8 cellular contexts compared by ENCODE assay signal in genomic region chr16:19179890-19180490, GRCh38. TPM values are rescaled to one million over a fixed set of nuclear protein-coding genes. Genes with fewer than 3 reads are reported as not detected.
DNase-seq lines count a peak whose midpoint lies in the region; ATAC-seq and TF ChIP-seq lines count a peak whose summit lies in the region.

No MANE protein-coding gene starts in this region.

- no peaks in the 10 kb centered on the region for H3K36me3 Mint-ChIP-seq in activated CD4-positive, alpha-beta T cell treated with anti-CD3 and anti-CD28 coated beads for 36 hours (ENCODE audit: low read depth)

- no peak overlapping the region for H3K4me3 ChIP-seq in fibroblast of pulmonary artery (replicated peaks; ENCODE audit: low read depth, low read length)

- ATAC-seq in activated CD4-positive, alpha-beta T cell treated with anti-CD3 and anti-CD28 coated beads for 36 hours = peak; percentile 63
- ATAC-seq in omental fat pad (ENCODE audit: low FRiP score) (peak; percentile 39), HG02678 (IDR thresholded peaks at IDR 0.05; ENCODE audit: unreplicated experiment) (no peak), HG03521 (IDR thresholded peaks at IDR 0.05; ENCODE audit: unreplicated experiment) (no peak)

- no peaks in the 10 kb centered on the region for H3K4me1 Mint-ChIP-seq in activated CD4-positive, alpha-beta T cell treated with anti-CD3 and anti-CD28 coated beads for 36 hours

- H3K4me3 Mint-ChIP-seq in activated CD4-positive, alpha-beta T cell treated with anti-CD3 and anti-CD28 coated beads for 36 hours = no peak overlapping the region

- intact Hi-C loops in activated CD4-positive, alpha-beta T cell treated with anti-CD3 and anti-CD28 coated beads for 36 hours (cut with DNase I, micrococcal nuclease) = loop anchor here (1.0 to 5.0 kb wide), 2 partner anchors 93 to 94 kb away; no protein-coding TSS in a partner anchor

- DNase-seq in DMS 273 (lab: John Stamatoyannopoulos, UW; ENCODE audit: unreplicated experiment) (peak; percentile 86), DMS 273 treated with DMSO at 0.1 percent for 48 hours (lab: John Stamatoyannopoulos, UW) (no peak), LHCN-M2 (ENCODE audit: low read depth) (peak; percentile 46), fibroblast of pulmonary artery (ENCODE audit: low read depth) (peak; percentile 52), omental fat pad (ENCODE audit: low spot score) (no peak)
- DNase-seq in activated CD4-positive, alpha-beta T cell treated with anti-CD3 and anti-CD28 coated beads for 36 hours = peak; percentile 72

- no peaks in the 10 kb centered on the region for H3K9me3 Mint-ChIP-seq in activated CD4-positive, alpha-beta T cell treated with anti-CD3 and anti-CD28 coated beads for 36 hours (ENCODE audit: low read depth)

- TF ChIP-seq CTCF in fibroblast of pulmonary artery (IDR thresholded peaks at IDR 0.05; ENCODE audit: low read length, missing control alignments) (peak; percentile 45), omental fat pad (IDR thresholded peaks at IDR 0.05) (no peak)

- CTCF ChIA-PET in activated CD4-positive, alpha-beta T cell treated with anti-CD3 and anti-CD28 coated beads for 36 hours (lab: Charles Lee) = interaction anchor here (0.7 to 5.7 kb wide), 12 partner anchors 10 to 322 kb away, joined by 3 to 49 read pairs (median 4); no protein-coding TSS in a partner anchor

- no peak overlapping the region for H3K27ac Mint-ChIP-seq in activated CD4-positive, alpha-beta T cell treated with anti-CD3 and anti-CD28 coated beads for 36 hours

- POLR2A ChIA-PET in activated CD4-positive, alpha-beta T cell treated with anti-CD3 and anti-CD28 coated beads for 36 hours (lab: Charles Lee) = interaction anchor here (0.9 kb wide), 1 partner anchor 10 kb away, joined by 4 read pairs; no protein-coding TSS in a partner anchor

- peaks cover 10% of the 10 kb centered on the region for H3K27me3 Mint-ChIP-seq in activated CD4-positive, alpha-beta T cell treated with anti-CD3 and anti-CD28 coated beads for 36 hours

RNA-seq across cellular contexts. Expression of gene SYT17, which starts 11.9 kb away (rescaled TPM):
- total RNA-seq in LHCN-M2 (2014; rRNA removed) (0.45 TPM in 1 of 2 replicates, not detected in the other), omental fat pad (10 to 100 TPM in 1 of 4 donors, 1 to 10 TPM in 3; 3.0 to 15.9 (median 7.1) TPM)
- polyA plus RNA-seq in LHCN-M2 (2012) = 0.09 TPM
- total RNA-seq in activated CD4-positive, alpha-beta T cell treated with anti-CD3 and anti-CD28 coated beads for 36 hours = not detected

Comparison
In these comparisons a context has a peak if more than half of its experiments do, and no peak if none do; other contexts are left out.
1. DNase-seq: peak in DMS 273 (single experiment), LHCN-M2 (single experiment), activated CD4-positive, alpha-beta T cell treated with anti-CD3 and anti-CD28 coated beads for 36 hours (single experiment) and fibroblast of pulmonary artery (single experiment); none in DMS 273 treated with DMSO at 0.1 percent for 48 hours (single experiment) and omental fat pad (single experiment).
2. ATAC-seq: peak in activated CD4-positive, alpha-beta T cell treated with anti-CD3 and anti-CD28 coated beads for 36 hours (single experiment) and omental fat pad (single experiment); none in HG02678 (single experiment) and HG03521 (single experiment).